Comparison of ENCODE assay signal across 8 cellular contexts in the genomic region with DNA sequence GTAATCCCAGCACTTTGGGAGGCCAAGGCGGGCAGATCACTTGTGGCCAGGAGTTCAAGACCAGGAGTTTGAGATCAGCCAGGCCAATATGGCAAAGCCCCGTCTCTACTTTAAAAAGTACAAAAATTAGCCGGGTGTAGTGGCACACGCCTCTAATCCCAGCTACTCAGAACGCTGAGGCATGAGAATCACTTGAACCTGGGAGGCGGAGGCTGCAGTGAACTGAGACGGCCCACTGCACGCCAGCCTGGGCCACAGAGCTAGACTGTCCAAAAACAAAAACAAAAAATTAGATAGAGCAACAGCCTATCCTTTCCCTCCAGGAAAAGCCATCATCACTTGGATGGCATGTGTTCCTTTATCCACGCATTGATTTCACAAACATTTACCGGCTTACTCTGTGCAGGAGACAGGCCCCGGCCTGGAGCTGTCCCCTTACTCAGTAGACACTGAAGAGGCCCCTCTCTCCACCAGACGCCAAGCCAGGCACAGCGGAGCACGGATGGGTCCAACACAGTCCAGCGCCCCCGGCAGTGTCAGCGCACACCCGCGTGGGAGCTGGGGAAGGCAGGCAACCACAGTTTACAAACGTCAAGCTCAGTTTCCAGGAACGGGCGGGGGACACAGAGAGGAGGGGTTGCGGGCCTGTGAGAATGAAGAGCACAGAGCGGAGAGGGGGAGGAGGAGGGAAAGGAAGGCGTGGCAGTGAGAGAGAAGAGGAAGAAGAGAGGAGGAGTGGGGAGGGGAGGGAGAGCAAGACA. TPM values are rescaled to one million over a fixed set of nuclear protein-coding genes. Genes with fewer than 3 reads are reported as not detected.
A peak's percentile ranks its signal among the peaks of the same experiment; 100 is the strongest.
DNase-seq lines count a peak whose midpoint lies in the region; ATAC-seq and TF ChIP-seq lines count a peak whose summit lies in the region.

No MANE protein-coding gene starts in this region.

- H3K9me3 Mint-ChIP-seq in GM23338: peaks cover 4% of the 10 kb centered on the region; the same call in 2 of the 3 replicates

- H2AFZ ChIP-seq in GM23338: peak overlapping the region; percentile 100

- TF ChIP-seq CTCF in GM23338 (conservative IDR thresholded peaks at IDR 0.05; ENCODE audit: low read depth in 2 of 2) (no peak), psoas muscle (IDR thresholded peaks at IDR 0.05) (no peak), GM13977 (IDR thresholded peaks at IDR 0.05; ENCODE audit: extremely low read depth, insufficient read depth, missing control alignments) (no peak)

- H3K4me1 ChIP-seq in GM23338 (ENCODE audit: insufficient read depth) (peaks cover 21% of the 10 kb centered on the region), psoas muscle (peaks cover 15% of the 10 kb centered on the region)

- H3K4me3 ChIP-seq in GM23338 (peak overlapping the region; percentile 66), psoas muscle (peak overlapping the region; percentile 44)

- H3K27me3 Mint-ChIP-seq in GM23338 (ENCODE audit: insufficient read depth, low read depth, poor library complexity): peaks cover 38% of the 10 kb centered on the region

- H3K36me3 ChIP-seq in GM23338 (ENCODE audit: insufficient read depth) (no peaks in the 10 kb centered on the region; the same call in 1 of the 2 replicates), psoas muscle (ENCODE audit: insufficient read depth in 1 of 2, low read depth in 1 of 2) (no peaks in the 10 kb centered on the region)

- H3K27ac ChIP-seq in GM23338 (ENCODE audit: low read depth) (no peak overlapping the region), psoas muscle (no peak overlapping the region)

- peaks cover 7% of the 10 kb centered on the region; the same call in 1 of the 2 replicates for H3F3A ChIP-seq in GM23338 (replicated peaks; ENCODE audit: low read depth)

- H3K79me2 ChIP-seq in GM23338 (replicated peaks; ENCODE audit: insufficient read depth): no peaks in the 10 kb centered on the region

- H3K4me2 ChIP-seq in GM23338: peak overlapping the region; percentile 97

- H3K4me3 Mint-ChIP-seq in GM23338: peak overlapping the region; percentile 72

- H3K27me3 ChIP-seq in GM23338 (ENCODE audit: insufficient read depth) (peaks cover 48% of the 10 kb centered on the region), psoas muscle (ENCODE audit: insufficient read depth in 3 of 3, low read length in 2 of 3) (peaks cover 0 to 62% (median 6%) of the 10 kb centered on the region in 3 donors)

- H4K20me1 ChIP-seq in GM23338 (replicated peaks; ENCODE audit: insufficient read depth): no peaks in the 10 kb centered on the region

- H3K36me3 Mint-ChIP-seq in GM23338 (ENCODE audit: low read depth): no peaks in the 10 kb centered on the region

- intact Hi-C loops in psoas muscle (cut with DNase I): no loop called here

- peaks cover 2% of the 10 kb centered on the region for H3K9me3 ChIP-seq in psoas muscle

- peaks cover 21% of the 10 kb centered on the region for H3K4me1 Mint-ChIP-seq in GM23338

- 47 to 60% (median 55%) methylated on average over 25 of the region's 25 CpGs for WGBS in psoas muscle, 3 donors

- DNase-seq in GM23338 (ENCODE audit: low spot score) (peak; percentile 80), psoas muscle (peak in 1 of 2 donors; percentile 47), GM13977 (ENCODE audit: low spot score) (no peak), GM19238 (ENCODE audit: insufficient read length, low spot score) (no peak), NCI-H2227 (lab: John Stamatoyannopoulos, UW; ENCODE audit: unreplicated experiment) (no peak)
- DNase-seq in activated CD4-positive, alpha-beta T cell treated with anti-CD3 and anti-CD28 coated beads for 1 hour: peak; percentile 49

- H3K9me2 ChIP-seq in GM23338 (ENCODE audit: insufficient read depth): no peaks in the 10 kb centered on the region

- ATAC-seq in GM23338 (peak; percentile 69), esophagus mucosa (peak; percentile 27), psoas muscle (peak in 3 of 4 donors; percentile 17 to 42 (median 23)), HG03039 (IDR thresholded peaks at IDR 0.05; ENCODE audit: unreplicated experiment) (no peak)

- no peak overlapping the region for H3K27ac Mint-ChIP-seq in GM23338

- in situ Hi-C loops in GM13977 (cut with MboI; ENCODE audit: low pct_unique_long_range_greater_than_20kb, low sequenced_read_pairs, unreplicated experiment): no loop called here

TF ChIP-seq in GM23338, 12 proteins besides CTCF, POLR2A, EP300 and RAD21 (continues in another document):
- TF ChIP-seq POLR2AphosphoS5 (IDR thresholded peaks at IDR 0.05; ENCODE audit: low read depth): no peak
- no peak for TF ChIP-seq STAT1 (IDR thresholded peaks at IDR 0.05; ENCODE audit: unreplicated experiment)
- TF ChIP-seq ZNF331 (CRISPR knock-in tag; IDR thresholded peaks at IDR 0.05; ENCODE audit: low read depth): no peak
- TF ChIP-seq ETS1 (IDR thresholded peaks at IDR 0.05): no peak
- no peak for TF ChIP-seq EZH2phosphoT487 (IDR thresholded peaks at IDR 0.05; ENCODE audit: unreplicated experiment)
- TF ChIP-seq CREB1 (CRISPR knock-in tag; IDR thresholded peaks at IDR 0.05; ENCODE audit: low read depth): no peak
- no peak for TF ChIP-seq NANOG (IDR thresholded peaks at IDR 0.05; ENCODE audit: borderline replicate concordance)

RNA-seq across cellular contexts. Expression of gene GP5, which starts 3.1 kb away (rescaled TPM):
- total RNA-seq in GM23338 (2014; rRNA removed; shearing (Covaris generic)): 0.07 and 0.12 TPM in 2 replicates
- polyA plus RNA-seq in GM23338 (2016; fragmentation: Nextera tagmentation; extraction: Ambion mirVana) (0.15 TPM in 1 of 2 replicates, not detected in the other), psoas muscle (under 1 TPM in 1 of 3 donors, not detected in 2; 0.01 TPM)
- total RNA-seq in esophagus mucosa (0.08 TPM), psoas muscle (not detected)

RNA-seq across cellular contexts. Expression of gene LRRC15, which starts 26.4 kb away (rescaled TPM):
- 0.14 TPM in 1 of 2 replicates, not detected in the other for total RNA-seq in GM23338 (2014; rRNA removed; shearing (Covaris generic))
- polyA plus RNA-seq in GM23338 (2016; fragmentation: Nextera tagmentation; extraction: Ambion mirVana) (0.05 TPM in 1 of 2 replicates, not detected in the other), psoas muscle (under 1 TPM in 1 of 3 donors, not detected in 2; 0.01 TPM)
- total RNA-seq in esophagus mucosa (0.04 TPM), psoas muscle (under 1 TPM in 2 of 4 donors, not detected in 2; 0.04 to 0.09 TPM)

RNA-seq across cellular contexts. Expression of gene CPN2, which starts 44.8 kb away (rescaled TPM):
- 0.14 TPM in 1 of 2 replicates, not detected in the other for total RNA-seq in GM23338 (2014; rRNA removed; shearing (Covaris generic))
- 0.10 TPM in 1 of 2 replicates, not detected in the other for polyA plus RNA-seq in GM23338 (2016; fragmentation: Nextera tagmentation; extraction: Ambion mirVana)
- total RNA-seq in esophagus mucosa: not detected
- under 1 TPM in 1 of 4 donors, not detected in 3; 0.13 TPM for total RNA-seq in psoas muscle
- polyA plus RNA-seq in psoas muscle: under 1 TPM in 1 of 3 donors, not detected in 2; 0.03 TPM

Comparison
In these comparisons a context has a peak if more than half of its experiments do, and no peak if none do; other contexts are left out.
1. DNase-seq: peak in GM23338 (single experiment) and activated CD4-positive, alpha-beta T cell treated with anti-CD3 and anti-CD28 coated beads for 1 hour (single experiment); none in GM13977 (single experiment), GM19238 (single experiment) and NCI-H2227 (single experiment).